Comparison of ENCODE assay signal across 15 cellular contexts in the genomic region with DNA sequence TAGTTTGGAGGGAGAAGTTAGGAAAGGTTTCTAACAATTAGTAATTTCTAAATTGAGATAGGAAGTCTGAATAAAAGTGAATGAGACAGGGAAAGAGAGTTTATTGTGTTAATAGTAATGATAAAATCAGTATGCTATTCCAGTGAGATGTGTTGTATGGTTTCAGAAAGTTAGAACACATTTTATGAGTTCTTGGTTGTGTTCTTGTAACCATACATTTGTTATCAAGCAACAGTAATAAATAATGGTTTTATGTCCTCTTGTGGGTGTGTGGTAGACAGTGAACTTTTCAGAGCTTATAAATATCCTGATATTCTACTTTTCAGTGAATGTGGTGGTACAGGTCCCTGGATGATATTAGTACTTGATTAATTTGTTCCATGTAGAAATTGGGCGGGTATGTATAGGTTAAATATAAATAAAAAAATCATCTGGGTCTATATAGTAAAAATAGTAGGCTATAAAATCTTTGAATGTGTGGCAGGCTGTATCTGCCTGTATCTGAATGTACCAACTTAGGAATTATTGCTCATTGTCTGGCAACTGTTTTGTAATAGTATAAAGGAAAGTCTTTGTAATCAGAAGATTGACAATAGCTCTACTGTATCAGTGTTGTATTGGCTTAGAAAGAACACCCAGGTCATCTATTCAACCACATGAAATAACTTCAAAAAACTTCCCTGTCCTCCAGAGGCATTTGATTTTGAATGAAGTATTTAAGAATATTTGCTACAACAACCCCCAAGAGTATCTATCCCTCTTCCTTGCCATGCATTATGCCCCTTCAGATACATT.
"Had no signal": no experiment of that assay in that cellular context is flagged by ENCODE, and none has a peak within 500 bp of the region (broad histone marks: within the 10 kb centered on the region; RNA-seq: fewer than 3 reads in every experiment).

No MANE protein-coding gene starts in this region.

- H3K36me3 ChIP-seq: ascending aorta, breast epithelium, esophagus squamous epithelium, neural progenitor cell, sigmoid colon had no signal

- H3K27ac ChIP-seq: ascending aorta, breast epithelium, esophagus squamous epithelium, neural progenitor cell, sigmoid colon had no signal

- H3K27me3 ChIP-seq: ascending aorta, breast epithelium, esophagus squamous epithelium, neural progenitor cell, sigmoid colon had no signal

- DNase-seq: activated CD4-positive, alpha-beta T cell treated with anti-CD3 and anti-CD28 coated beads, Interleukin-2, amount 50 U/mL, for 48 hours; activated CD4-positive, CD25-positive, alpha-beta regulatory T cell treated with anti-CD3 and anti-CD28 coated beads, Interleukin-2, amount 50 U/mL, for 72 hours; activated naive CD4-positive, alpha-beta T cell treated with anti-CD3 and anti-CD28 coated beads for 36 hours; activated naive CD8-positive, alpha-beta T cell treated with anti-CD3 and anti-CD28 coated beads, Interleukin-2, amount 50 U/mL, for 24 hours; esophagus squamous epithelium; foreskin fibroblast; sigmoid colon; stimulated activated CD4-positive, alpha-beta T cell treated with anti-CD3 and anti-CD28 coated beads, Interleukin-12 subunit alpha, Interleukin-12 subunit beta, amount 100 ng/mL, for 4 hours; stimulated activated CD4-positive, alpha-beta T cell treated with anti-CD3 and anti-CD28 coated beads, Interleukin-2, amount 100 ng/mL, for 24 hours; trophoblast cell had no signal

- H3K4me3 Mint-ChIP-seq: activated naive CD4-positive, alpha-beta T cell treated with anti-CD3 and anti-CD28 coated beads for 36 hours; activated naive CD8-positive, alpha-beta T cell treated with anti-CD3 and anti-CD28 coated beads, Interleukin-2, amount 50 U/mL, for 24 hours; neural progenitor cell; stimulated activated effector memory CD8-positive, alpha-beta T cell treated with anti-CD3 and anti-CD28 coated beads, Interleukin-12 subunit alpha, Interleukin-12 subunit beta, amount 100 ng/mL, for 72 hours had no signal

- H3K9me3 Mint-ChIP-seq: activated naive CD4-positive, alpha-beta T cell treated with anti-CD3 and anti-CD28 coated beads for 36 hours; activated naive CD8-positive, alpha-beta T cell treated with anti-CD3 and anti-CD28 coated beads, Interleukin-2, amount 50 U/mL, for 24 hours; activated T-helper 2 cell treated with anti-CD3 and anti-CD28 coated beads, Interferon-gamma antibody, Interleukin-2, Interleukin-4, amounts not matched to agents 10 μg/mL and 5 μg/mL and 100 μg/mL, durations not matched to agents 14 hours and 24 hours and 36 hours; neural progenitor cell; stimulated activated effector memory CD8-positive, alpha-beta T cell treated with anti-CD3 and anti-CD28 coated beads, Interleukin-12 subunit alpha, Interleukin-12 subunit beta, amount 100 ng/mL, for 72 hours had no signal

- H3K9me3 ChIP-seq: ascending aorta, breast epithelium, esophagus squamous epithelium, sigmoid colon had no signal

- H3K4me3 ChIP-seq: ascending aorta, breast epithelium, esophagus squamous epithelium, neural progenitor cell, sigmoid colon had no signal

- H3K4me1 ChIP-seq: ascending aorta had no signal

- H3K27ac Mint-ChIP-seq: activated naive CD4-positive, alpha-beta T cell treated with anti-CD3 and anti-CD28 coated beads for 36 hours; activated naive CD8-positive, alpha-beta T cell treated with anti-CD3 and anti-CD28 coated beads, Interleukin-2, amount 50 U/mL, for 24 hours; activated T-helper 2 cell treated with anti-CD3 and anti-CD28 coated beads, Interferon-gamma antibody, Interleukin-2, Interleukin-4, amounts not matched to agents 10 μg/mL and 5 μg/mL and 100 μg/mL, durations not matched to agents 14 hours and 24 hours and 36 hours; neural progenitor cell; stimulated activated effector memory CD8-positive, alpha-beta T cell treated with anti-CD3 and anti-CD28 coated beads, Interleukin-12 subunit alpha, Interleukin-12 subunit beta, amount 100 ng/mL, for 72 hours had no signal

- H3K27me3 Mint-ChIP-seq: activated naive CD8-positive, alpha-beta T cell treated with anti-CD3 and anti-CD28 coated beads, Interleukin-2, amount 50 U/mL, for 24 hours had no signal

- ATAC-seq: activated naive CD8-positive, alpha-beta T cell treated with anti-CD3 and anti-CD28 coated beads, Interleukin-2, amount 50 U/mL, for 24 hours; stimulated activated effector memory CD8-positive, alpha-beta T cell treated with anti-CD3 and anti-CD28 coated beads, Interleukin-12 subunit alpha, Interleukin-12 subunit beta, amount 100 ng/mL, for 72 hours had no signal
